In the genomic region with DNA sequence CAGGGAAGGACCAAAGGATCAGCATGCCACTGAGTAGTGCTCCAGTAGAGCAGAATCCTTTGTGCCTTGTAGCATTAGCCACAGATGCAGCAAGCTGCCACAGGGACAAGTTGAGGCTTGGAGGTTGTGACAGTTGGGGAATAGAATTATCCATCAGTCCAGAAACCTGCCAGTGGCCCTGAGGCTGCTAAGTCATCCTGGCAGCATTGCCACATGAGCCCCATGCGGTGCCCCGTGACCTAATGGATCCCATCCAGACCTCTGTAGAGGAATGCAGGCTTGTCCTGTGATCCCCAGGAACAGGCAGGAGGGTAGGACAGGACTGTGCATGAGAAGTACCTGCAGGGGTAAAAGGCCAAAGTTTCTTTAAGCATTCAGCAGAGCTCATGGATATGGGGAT, we compare ENCODE assay signal across 32 cellular contexts. TPM values are rescaled to one million over a fixed set of nuclear protein-coding genes. Genes with fewer than 3 reads are reported as not detected.
DNase-seq lines count a peak whose midpoint lies in the region; ATAC-seq and TF ChIP-seq lines count a peak whose summit lies in the region.
"Had no signal": no experiment of that assay in that cellular context is flagged by ENCODE, and none has a peak within 500 bp of the region (broad histone marks: within the 10 kb centered on the region; RNA-seq: fewer than 3 reads in every experiment).

No MANE protein-coding gene starts in this region.

- no peaks in the 10 kb centered on the region for H3K9me3 Mint-ChIP-seq in nephron
- no peaks in the 10 kb centered on the region for H3K9me3 Mint-ChIP-seq in activated T-helper 2 cell treated with anti-CD3 and anti-CD28 coated beads, Interferon-gamma antibody, Interleukin-2, Interleukin-4, amounts not matched to agents 10 μg/mL and 5 μg/mL and 100 μg/mL, durations not matched to agents 14 hours and 24 hours and 36 hours
- H3K9me3 Mint-ChIP-seq: activated naive CD4-positive, alpha-beta T cell treated with anti-CD3 and anti-CD28 coated beads, Interleukin-2, amount 10 ng/mL, durations not matched to agents 7 days and 5 days; activated T-cell treated with anti-CD3 and anti-CD28 coated beads, Interleukin-2, amount 50 U/mL, for 4 hours; CD8-positive, alpha-beta T cell; central memory CD8-positive, alpha-beta T cell; mesothelial cell of epicardium had no signal

- H3K27me3 ChIP-seq in uterus: no peaks in the 10 kb centered on the region
- no peaks in the 10 kb centered on the region; the same call in 1 of the 2 replicates for H3K27me3 ChIP-seq in PC-9 (ENCODE audit: insufficient read depth, low read depth)

- H2AFZ ChIP-seq in PC-9: no peak overlapping the region

- H3K79me2 ChIP-seq in PC-9 (ENCODE audit: low read depth): no peaks in the 10 kb centered on the region

- H3K9me2 ChIP-seq in PC-9 (ENCODE audit: insufficient read depth): no peaks in the 10 kb centered on the region

- no peak for TF ChIP-seq POLR2A in uterus (IDR thresholded peaks at IDR 0.05)

- H3K9me3 ChIP-seq in uterus (no peaks in the 10 kb centered on the region), PC-9 (ENCODE audit: insufficient read depth, low read depth) (no peaks in the 10 kb centered on the region)

- no peak for TF ChIP-seq CTCF in nephron (IDR thresholded peaks at IDR 0.05; ENCODE audit: unreplicated experiment in 3 of 3)
- no peak for TF ChIP-seq CTCF in uterus (IDR thresholded peaks at IDR 0.05)
- TF ChIP-seq CTCF in PC-9 (conservative IDR thresholded peaks at IDR 0.05): no peak

- H3K4me1 Mint-ChIP-seq in nephron: peaks cover 100% of the 10 kb centered on the region
- H3K4me1 Mint-ChIP-seq in activated T-helper 2 cell treated with anti-CD3 and anti-CD28 coated beads, Interferon-gamma antibody, Interleukin-2, Interleukin-4, amounts not matched to agents 10 μg/mL and 5 μg/mL and 100 μg/mL, durations not matched to agents 14 hours and 24 hours and 36 hours (ENCODE audit: low read depth): peaks cover 12% of the 10 kb centered on the region
- H3K4me1 Mint-ChIP-seq: activated naive CD4-positive, alpha-beta T cell treated with anti-CD3 and anti-CD28 coated beads, Interleukin-2, amount 10 ng/mL, durations not matched to agents 7 days and 5 days; central memory CD8-positive, alpha-beta T cell had no signal

- H3K4me3 ChIP-seq in uterus (no peak overlapping the region), PC-9 (no peak overlapping the region)
- H3K4me3 ChIP-seq: GM12878 had no signal

- no peak overlapping the region for H3K4me3 Mint-ChIP-seq in nephron
- H3K4me3 Mint-ChIP-seq in activated T-helper 2 cell treated with anti-CD3 and anti-CD28 coated beads, Interferon-gamma antibody, Interleukin-2, Interleukin-4, amounts not matched to agents 10 μg/mL and 5 μg/mL and 100 μg/mL, durations not matched to agents 14 hours and 24 hours and 36 hours (ENCODE audit: low read depth): no peak overlapping the region
- H3K4me3 Mint-ChIP-seq: activated naive CD4-positive, alpha-beta T cell treated with anti-CD3 and anti-CD28 coated beads, Interleukin-2, amount 10 ng/mL, durations not matched to agents 7 days and 5 days; activated T-cell treated with anti-CD3 and anti-CD28 coated beads, Interleukin-2, amount 50 U/mL, for 4 hours; CD8-positive, alpha-beta T cell; central memory CD8-positive, alpha-beta T cell; mesothelial cell of epicardium had no signal

- H3K27ac ChIP-seq in uterus (peak overlapping the region; percentile 58 to 82), PC-9 (no peak overlapping the region)

- H3K36me3 ChIP-seq in uterus (no peaks in the 10 kb centered on the region), PC-9 (ENCODE audit: low read depth) (no peaks in the 10 kb centered on the region)

- H3K36me3 Mint-ChIP-seq in nephron (ENCODE audit: low read depth): peaks cover 90% of the 10 kb centered on the region
- H3K36me3 Mint-ChIP-seq in activated T-helper 2 cell treated with anti-CD3 and anti-CD28 coated beads, Interferon-gamma antibody, Interleukin-2, Interleukin-4, amounts not matched to agents 10 μg/mL and 5 μg/mL and 100 μg/mL, durations not matched to agents 14 hours and 24 hours and 36 hours (ENCODE audit: low read depth): no peaks in the 10 kb centered on the region
- H3K36me3 Mint-ChIP-seq: activated naive CD4-positive, alpha-beta T cell treated with anti-CD3 and anti-CD28 coated beads, Interleukin-2, amount 10 ng/mL, durations not matched to agents 7 days and 5 days; CD8-positive, alpha-beta T cell had no signal

- no peaks in the 10 kb centered on the region for H3F3A ChIP-seq in PC-9 (ENCODE audit: insufficient read depth, low read depth)

- H4K20me1 ChIP-seq in PC-9 (ENCODE audit: insufficient read depth): no peaks in the 10 kb centered on the region

- CTCF ChIA-PET in PC-9 (lab: Charles Lee): no interaction called here

- peaks cover 4% of the 10 kb centered on the region for H3K27me3 Mint-ChIP-seq in nephron (ENCODE audit: low read depth)
- H3K27me3 Mint-ChIP-seq in activated T-helper 2 cell treated with anti-CD3 and anti-CD28 coated beads, Interferon-gamma antibody, Interleukin-2, Interleukin-4, amounts not matched to agents 10 μg/mL and 5 μg/mL and 100 μg/mL, durations not matched to agents 14 hours and 24 hours and 36 hours (ENCODE audit: low read depth): no peaks in the 10 kb centered on the region

- POLR2A ChIA-PET in PC-9 (lab: Charles Lee; ENCODE audit: unreplicated experiment): interaction anchor here (0.8 kb wide), 1 partner anchor 174 kb away, joined by 10 read pairs; no protein-coding TSS in a partner anchor

- peak; percentile 32 for DNase-seq in NCI-H82 (lab: John Stamatoyannopoulos, UW)
- no peak for DNase-seq in NCI-H82 treated with DMSO at 0.1 percent for 48 hours (lab: John Stamatoyannopoulos, UW; ENCODE audit: unreplicated experiment)
- peak in 1 of 2 donors; percentile 13 for DNase-seq in uterus
- DNase-seq in HT-29 (ENCODE audit: low spot score): no peak
- no peak for DNase-seq in activated T-helper 2 cell treated with anti-CD3 and anti-CD28 coated beads, Interferon-gamma antibody, Interleukin-2, Interleukin-4, amounts not matched to agents 10 μg/mL and 5 μg/mL and 100 μg/mL, durations not matched to agents 14 hours and 24 hours and 36 hours (ENCODE audit: low spot score)
- no peak for DNase-seq in PC-9
- DNase-seq: 8988T; activated CD4-positive, alpha-beta T cell treated with anti-CD3 and anti-CD28 coated beads for 4 hours; activated naive CD4-positive, alpha-beta T cell treated with anti-CD3 and anti-CD28 coated beads, Interleukin-2, amount 10 ng/mL, durations not matched to agents 7 days and 5 days; activated T-cell treated with anti-CD3 and anti-CD28 coated beads, Interleukin-2, amount 50 U/mL, for 4 hours; AML-193; amygdala; CD8-positive, alpha-beta T cell; DND-41; effector CD8-positive, alpha-beta T cell; Kasumi-1; NCI-H1092; NCI-H2029; NCI-H345; NCI-H774; OCI-M1; SIG-M5; stimulated activated CD4-positive, alpha-beta T cell treated with anti-CD3 and anti-CD28 coated beads, Interleukin-4, amount 100 ng/mL, for 1 hour; stimulated activated naive CD4-positive, alpha-beta T cell treated with Interleukin-2 at 50 U/mL for 16 hours; T-helper 1 cell had no signal

- peak overlapping the region in 2 of 3 experiments; percentile 59 to 99 for H3K27ac Mint-ChIP-seq in nephron
- no peak overlapping the region for H3K27ac Mint-ChIP-seq in activated T-helper 2 cell treated with anti-CD3 and anti-CD28 coated beads, Interferon-gamma antibody, Interleukin-2, Interleukin-4, amounts not matched to agents 10 μg/mL and 5 μg/mL and 100 μg/mL, durations not matched to agents 14 hours and 24 hours and 36 hours
- H3K27ac Mint-ChIP-seq: activated naive CD4-positive, alpha-beta T cell treated with anti-CD3 and anti-CD28 coated beads, Interleukin-2, amount 10 ng/mL, durations not matched to agents 7 days and 5 days; CD8-positive, alpha-beta T cell; progenitor cell of endocrine pancreas had no signal

- H3K4me1 ChIP-seq in uterus (peaks cover 17 to 20% of the 10 kb centered on the region in 2 donors), PC-9 (replicated peaks; ENCODE audit: insufficient read depth) (no peaks in the 10 kb centered on the region)

- intact Hi-C loops in uterus (cut with DNase I; ENCODE audit: low total_unique reads) (loop anchor here (5.0 kb wide), 1 partner anchor 116 kb away; no protein-coding TSS in a partner anchor), PC-9 (cut with micrococcal nuclease; ENCODE audit: unreplicated experiment) (no loop called here)
- intact Hi-C loops in activated T-helper 2 cell treated with anti-CD3 and anti-CD28 coated beads, Interferon-gamma antibody, Interleukin-2, Interleukin-4, amounts not matched to agents 10 μg/mL and 5 μg/mL and 100 μg/mL, durations not matched to agents 14 hours and 24 hours and 36 hours (cut with micrococcal nuclease): no loop called here

- ATAC-seq in esophagus mucosa: peak; percentile 83
- ATAC-seq: activated T-cell treated with anti-CD3 and anti-CD28 coated beads, Interleukin-2, amount 50 U/mL, for 4 hours; CD8-positive, alpha-beta T cell; GM12878; left colon had no signal

- BruUV-seq in PC-9 (replicated peaks; lab: Mats Ljungman, UMichigan): no TSS peak

- H3K4me2 ChIP-seq in PC-9: no peak overlapping the region

RNA-seq across cellular contexts. Expression of a gene that starts 51.7 kb away (rescaled TPM):
- total RNA-seq in esophagus mucosa: 19.8 TPM
- 100 to 1,000 TPM; 103 to 169 (median 105) TPM for total RNA-seq in uterus
- not detected in 2 replicates for total RNA-seq in HT-29 (2014; rRNA removed; shearing (Covaris generic))
- total RNA-seq in activated T-helper 2 cell treated with anti-CD3 and anti-CD28 coated beads, Interferon-gamma antibody, Interleukin-2, Interleukin-4, amounts not matched to agents 10 μg/mL and 5 μg/mL and 100 μg/mL, durations not matched to agents 14 hours and 24 hours and 36 hours: 4.2 and 5.4 TPM in 2 replicates
- 3.0 and 6.2 TPM in 2 replicates for total RNA-seq in PC-9 (2021)
- total RNA-seq: CD8-positive, alpha-beta T cell; GM12878 had no signal
